Comparison of ENCODE assay signal across 14 cellular contexts in the genomic region with DNA sequence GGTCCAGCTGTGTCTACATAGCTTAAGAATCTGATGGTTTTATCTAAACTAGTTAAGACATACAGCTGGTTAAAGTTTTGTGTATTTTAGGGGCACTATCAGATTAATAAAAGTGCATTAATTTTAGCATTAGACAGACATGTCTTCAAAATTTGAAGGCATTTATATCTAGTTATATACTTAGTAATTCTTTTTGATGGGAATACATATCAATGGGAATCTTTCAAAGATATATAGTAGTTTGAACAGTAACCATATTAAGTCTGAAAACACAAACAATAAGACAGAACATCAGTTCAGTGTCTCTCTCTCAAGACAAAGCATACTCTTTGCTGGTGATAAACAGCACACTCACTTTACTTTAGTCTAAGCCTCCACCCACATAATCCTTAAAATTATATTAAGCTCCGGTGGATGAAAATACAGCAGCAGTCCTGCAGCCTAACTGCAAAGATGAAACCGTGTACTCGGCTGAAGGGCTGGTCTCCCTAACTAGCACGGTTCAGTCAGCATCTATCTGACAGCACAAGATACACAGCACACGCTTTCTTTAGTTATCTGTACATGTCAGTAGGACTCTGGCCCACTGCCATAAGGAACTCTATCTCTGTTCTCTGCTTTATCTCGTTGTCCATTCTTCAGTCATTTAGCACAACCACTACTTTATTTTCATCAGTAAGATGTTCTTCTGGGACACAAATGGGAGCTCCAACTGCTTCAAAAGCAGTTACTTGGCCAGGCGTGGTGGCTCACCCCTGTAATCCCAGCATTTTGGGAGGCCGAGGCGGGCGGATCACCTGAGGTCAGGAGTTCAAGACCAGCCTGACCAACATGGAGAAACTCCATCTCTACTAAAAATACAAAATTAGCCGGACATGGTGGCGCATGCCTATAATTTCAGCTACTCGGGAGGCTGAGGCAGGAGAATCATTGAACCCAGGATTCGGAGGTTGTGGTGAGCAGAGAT.
DNase-seq lines count a peak whose midpoint lies in the region; ATAC-seq and TF ChIP-seq lines count a peak whose summit lies in the region.
"Had no signal": no experiment of that assay in that cellular context is flagged by ENCODE, and none has a peak within 500 bp of the region (broad histone marks: within the 10 kb centered on the region; RNA-seq: fewer than 3 reads in every experiment).

No MANE protein-coding gene starts in this region.

- CTCF ChIA-PET in HEK293T (lab: Yijun Ruan, JAX) = interaction anchor here (0.6 to 0.7 kb wide), 2 partner anchors 39 to 199 kb away, joined by 3 read pairs; no protein-coding TSS in a partner anchor

- WGBS in heart right ventricle, 2 donors = 62 to 65% methylated on average over 14 of the region's 14 CpGs

- H3K27me3 ChIP-seq in heart right ventricle = no peaks in the 10 kb centered on the region
- H3K27me3 ChIP-seq: upper lobe of left lung had no signal

- H3K9me3 Mint-ChIP-seq in activated T-cell treated with anti-CD3 and anti-CD28 coated beads, Interleukin-2, amount 50 U/mL, for 72 hours = no peaks in the 10 kb centered on the region
- H3K9me3 Mint-ChIP-seq: dendritic cell treated with granulocyte-macrophage colony-stimulating factor and Interleukin-4, amounts not matched to agents 40 ng/mL and 50 ng/mL, for 4 days; neural crest cell had no signal

- no peak overlapping the region for H3K27ac ChIP-seq in heart right ventricle
- H3K27ac ChIP-seq: upper lobe of left lung had no signal

- H3K4me3 ChIP-seq in heart right ventricle = no peak overlapping the region
- H3K4me3 ChIP-seq: upper lobe of left lung had no signal

- no peak overlapping the region for H3K27ac Mint-ChIP-seq in activated T-cell treated with anti-CD3 and anti-CD28 coated beads, Interleukin-2, amount 50 U/mL, for 72 hours

- peaks cover 0 to 89% (median 79%) of the 10 kb centered on the region in 9 donors for H3K4me1 ChIP-seq in heart right ventricle

- no peaks in the 10 kb centered on the region for H3K9me3 ChIP-seq in heart right ventricle
- H3K9me3 ChIP-seq: upper lobe of left lung had no signal

- peak; percentile 76 for ATAC-seq in SK-N-SH treated with all-trans-retinoic acid at 6 μM for 48 hours
- ATAC-seq in heart right ventricle = peak in 7 of 8 donors; percentile 4 to 77 (median 65)
- ATAC-seq in sciatic nerve = peak; percentile 27
- no peak for ATAC-seq in HG02763 (IDR thresholded peaks at IDR 0.05; ENCODE audit: unreplicated experiment)
- no peak for ATAC-seq in activated T-cell treated with anti-CD3 and anti-CD28 coated beads, Interleukin-2, amount 50 U/mL, for 72 hours (replicated peaks in 1 of 2)
- no peak for ATAC-seq in HG03108 (IDR thresholded peaks at IDR 0.05; ENCODE audit: unreplicated experiment)

- H3K27me3 Mint-ChIP-seq in activated T-cell treated with anti-CD3 and anti-CD28 coated beads, Interleukin-2, amount 50 U/mL, for 72 hours (ENCODE audit: low read depth) = no peaks in the 10 kb centered on the region
- H3K27me3 Mint-ChIP-seq: dendritic cell treated with granulocyte-macrophage colony-stimulating factor and Interleukin-4, amounts not matched to agents 40 ng/mL and 50 ng/mL, for 4 days had no signal

- intact Hi-C loops in heart right ventricle (cut with DNase I) (loop anchor here in 1 of 10 donors (5.0 kb wide), 1 partner anchor 35 kb away; no protein-coding TSS in a partner anchor), sciatic nerve (cut with DNase I) (no loop called here)

- POLR2A ChIA-PET in HEK293T (lab: Yijun Ruan, JAX) = no interaction called here

- peak; percentile 17 for DNase-seq in HEK293T (ENCODE audit: extremely low spot score)
- DNase-seq in heart right ventricle = peak in 1 of 2 donors; percentile 12
- DNase-seq in sciatic nerve (ENCODE audit: low spot score) = no peak
- DNase-seq in activated T-cell treated with anti-CD3 and anti-CD28 coated beads, Interleukin-2, amount 50 U/mL, for 72 hours = no peak
- DNase-seq in NCI-H2029 (lab: John Stamatoyannopoulos, UW) = no peak
- DNase-seq: COR-L47; kidney; stimulated activated CD4-positive, alpha-beta T cell treated with anti-CD3 and anti-CD28 coated beads, Interleukin-12 subunit alpha, Interleukin-12 subunit beta, amount 100 ng/mL, for 4 hours; upper lobe of left lung had no signal

- H3K4me3 Mint-ChIP-seq in activated T-cell treated with anti-CD3 and anti-CD28 coated beads, Interleukin-2, amount 50 U/mL, for 72 hours = no peak overlapping the region
- H3K4me3 Mint-ChIP-seq: dendritic cell treated with granulocyte-macrophage colony-stimulating factor and Interleukin-4, amounts not matched to agents 40 ng/mL and 50 ng/mL, for 4 days; neural crest cell had no signal

- peaks cover 78% of the 10 kb centered on the region for H3K4me1 Mint-ChIP-seq in activated T-cell treated with anti-CD3 and anti-CD28 coated beads, Interleukin-2, amount 50 U/mL, for 72 hours (ENCODE audit: low read depth)

- TF ChIP-seq CTCF in heart right ventricle (IDR thresholded peaks at IDR 0.05) = no peak

- H3K36me3 ChIP-seq in heart right ventricle = no peaks in the 10 kb centered on the region
- H3K36me3 ChIP-seq: upper lobe of left lung had no signal

- H3K36me3 Mint-ChIP-seq in activated T-cell treated with anti-CD3 and anti-CD28 coated beads, Interleukin-2, amount 50 U/mL, for 72 hours (ENCODE audit: insufficient read depth in 2 of 2) = no peaks in the 10 kb centered on the region

TF ChIP-seq in HEK293T, 16 proteins besides CTCF, POLR2A, EP300 and RAD21:
- TF ChIP-seq ELF4 (IDR thresholded peaks at IDR 0.05) (no peak), ARNT (IDR thresholded peaks at IDR 0.05) (no peak), TARDBP (IDR thresholded peaks at IDR 0.05) (no peak), FOXM1 (IDR thresholded peaks at IDR 0.05; ENCODE audit: borderline replicate concordance) (no peak), L3MBTL2 (conservative IDR thresholded peaks at IDR 0.05) (no peak), SUZ12 (IDR thresholded peaks at IDR 0.05) (no peak), BHLHE40 (IDR thresholded peaks at IDR 0.05; ENCODE audit: borderline replicate concordance) (no peak), LEF1 (IDR thresholded peaks at IDR 0.05; ENCODE audit: borderline replicate concordance) (no peak), SP1 (IDR thresholded peaks at IDR 0.05) (no peak), FOXA1 (IDR thresholded peaks at IDR 0.05) (no peak), NFRKB (IDR thresholded peaks at IDR 0.05) (no peak), FOXK2 (IDR thresholded peaks at IDR 0.05) (no peak), ZNF384 (IDR thresholded peaks at IDR 0.05) (no peak), CTBP1 (IDR thresholded peaks at IDR 0.05; ENCODE audit: borderline replicate concordance) (no peak), HDGF (IDR thresholded peaks at IDR 0.05; ENCODE audit: borderline replicate concordance) (no peak)
- TF ChIP-seq, protein P1, sequence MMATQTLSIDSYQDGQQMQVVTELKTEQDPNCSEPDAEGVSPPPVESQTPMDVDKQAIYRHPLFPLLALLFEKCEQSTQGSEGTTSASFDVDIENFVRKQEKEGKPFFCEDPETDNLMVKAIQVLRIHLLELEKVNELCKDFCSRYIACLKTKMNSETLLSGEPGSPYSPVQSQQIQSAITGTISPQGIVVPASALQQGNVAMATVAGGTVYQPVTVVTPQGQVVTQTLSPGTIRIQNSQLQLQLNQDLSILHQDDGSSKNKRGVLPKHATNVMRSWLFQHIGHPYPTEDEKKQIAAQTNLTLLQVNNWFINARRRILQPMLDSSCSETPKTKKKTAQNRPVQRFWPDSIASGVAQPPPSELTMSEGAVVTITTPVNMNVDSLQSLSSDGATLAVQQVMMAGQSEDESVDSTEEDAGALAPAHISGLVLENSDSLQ (IDR thresholded peaks at IDR 0.05) = no peak

TF ChIP-seq in SK-N-SH treated with all-trans-retinoic acid at 6 μM for 48 hours, 23 proteins besides CTCF, POLR2A, EP300 and RAD21:
- TF ChIP-seq ZC3H10 (CRISPR knock-in tag; IDR thresholded peaks at IDR 0.05) = no peak
- no peak for TF ChIP-seq BACH2 (CRISPR knock-in tag; IDR thresholded peaks at IDR 0.05; ENCODE audit: borderline replicate concordance)
- TF ChIP-seq SNAI2 (CRISPR knock-in tag; IDR thresholded peaks at IDR 0.05) = no peak
- TF ChIP-seq ZNF8 (CRISPR knock-in tag; IDR thresholded peaks at IDR 0.05) = no peak
- no peak for TF ChIP-seq ZFP3 (CRISPR knock-in tag; IDR thresholded peaks at IDR 0.05)
- TF ChIP-seq ISL1 (CRISPR knock-in tag; IDR thresholded peaks at IDR 0.05) = 0 out of 2 replicates have a peak, but pooled peaks have one; percentile 10
- no peak for TF ChIP-seq TOX (CRISPR knock-in tag; IDR thresholded peaks at IDR 0.05; ENCODE audit: borderline replicate concordance)
- TF ChIP-seq ESRRG (CRISPR knock-in tag; IDR thresholded peaks at IDR 0.05) = no peak
TF ChIP-seq in SK-N-SH treated with all-trans-retinoic acid at 6 μM for 48 hours: peak in this region for 1.

Comparison
In these comparisons a context has a peak if more than half of its experiments do, and no peak if none do; other contexts are left out.
1. ATAC-seq: peak in SK-N-SH treated with all-trans-retinoic acid at 6 μM for 48 hours (single experiment), heart right ventricle (7 of 8) and sciatic nerve (single experiment); none in HG02763 (single experiment), activated T-cell treated with anti-CD3 and anti-CD28 coated beads, Interleukin-2, amount 50 U/mL, for 72 hours (0 of 2) and HG03108 (single experiment).